ENCODE assay signal across 10 cellular contexts in the genomic region with DNA sequence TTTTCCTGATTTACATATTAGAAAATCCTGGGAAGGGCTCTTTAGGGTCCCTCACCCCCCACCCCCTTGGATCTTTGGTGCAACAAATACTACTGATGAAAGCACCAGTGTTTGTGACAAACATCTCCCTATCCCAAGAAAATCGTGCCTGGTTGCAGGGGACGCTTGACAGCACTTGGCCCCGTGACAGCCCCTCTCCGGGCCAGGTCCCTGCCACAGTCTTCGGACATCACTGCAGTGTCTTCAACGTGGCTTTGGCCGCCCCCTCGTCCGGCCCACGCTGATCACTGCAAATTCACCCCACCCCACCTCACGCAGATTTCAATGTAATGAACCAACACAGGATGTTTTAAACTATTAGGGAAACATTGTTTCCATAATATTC. TPM values are rescaled to one million over a fixed set of nuclear protein-coding genes. Genes with fewer than 3 reads are reported as not detected.
A peak's percentile ranks its signal among the peaks of the same experiment; 100 is the strongest.
DNase-seq lines count a peak whose midpoint lies in the region; ATAC-seq and TF ChIP-seq lines count a peak whose summit lies in the region.
"Had no signal": no experiment of that assay in that cellular context is flagged by ENCODE, and none has a peak within 500 bp of the region (broad histone marks: within the 10 kb centered on the region; RNA-seq: fewer than 3 reads in every experiment).

No MANE protein-coding gene starts in this region.

- TF ChIP-seq CTCF in DND-41 (IDR thresholded peaks at IDR 0.05; ENCODE audit: borderline replicate concordance, extremely low read depth, low read length, poor library complexity, severe bottlenecking) (no peak), fibroblast of the aortic adventitia (IDR thresholded peaks at IDR 0.05; ENCODE audit: insufficient read depth, low read length) (no peak), sigmoid colon (IDR thresholded peaks at IDR 0.05) (no peak)

- H2AFZ ChIP-seq in DND-41 (ENCODE audit: low read depth, low read length) = no peak overlapping the region

- intact Hi-C loops in sigmoid colon (cut with DNase I) = no loop called here

- no peaks in the 10 kb centered on the region for H3K9me3 ChIP-seq in DND-41 (ENCODE audit: insufficient read depth, low read length, severe bottlenecking)
- H3K9me3 ChIP-seq in sigmoid colon = no peaks in the 10 kb centered on the region

- H3K9me3 Mint-ChIP-seq in T-cell = no peaks in the 10 kb centered on the region

- H3K4me1 ChIP-seq in DND-41 (ENCODE audit: insufficient read depth, low read length) = peaks cover 28% of the 10 kb centered on the region
- H3K4me1 ChIP-seq in sigmoid colon = peaks cover 0 to 80% (median 76%) of the 10 kb centered on the region in 4 donors

- H3K4me3 ChIP-seq in DND-41 (ENCODE audit: low read depth in 1 of 2, low read length in 2 of 2) (no peak overlapping the region), fibroblast of the aortic adventitia (ENCODE audit: low read depth, low read length) (peak overlapping the region; percentile 38), sigmoid colon (no peak overlapping the region)

- no peak for TF ChIP-seq EP300 in sigmoid colon (IDR thresholded peaks at IDR 0.05)

- 66 to 76% methylated on average over 11 of the region's 11 CpGs for WGBS in sigmoid colon, 2 donors

- H3K4me1 Mint-ChIP-seq in T-cell = peaks cover 73 to 76% (median 74%) of the 10 kb centered on the region in 3 donors

- peak overlapping the region; percentile 27 for H3K4me2 ChIP-seq in DND-41 (ENCODE audit: insufficient read depth, low read length)

- no peaks in the 10 kb centered on the region for H3K27me3 Mint-ChIP-seq in T-cell

- H4K20me1 ChIP-seq in DND-41 (ENCODE audit: insufficient read depth, low read length) = peaks cover 82% of the 10 kb centered on the region

- DNase-seq in DND-41 (no peak), T-cell (no peak), fibroblast of the aortic adventitia (ENCODE audit: low read depth) (no peak), sigmoid colon (no peak)
- DNase-seq in activated CD8-positive, alpha-beta memory T cell treated with anti-CD3 and anti-CD28 coated beads, Interleukin-2, amount 50 U/mL, for 4 hours = no peak
- DNase-seq: activated CD4-positive, CD25-positive, alpha-beta regulatory T cell treated with anti-CD3 and anti-CD28 coated beads, Interleukin-2, amount 50 U/mL, for 72 hours; kidney glomerular epithelial cell had no signal

- H3K9ac ChIP-seq in DND-41 (ENCODE audit: low read depth, low read length) = no peak overlapping the region

- peak overlapping the region; percentile 89 to 90 for H3K27ac Mint-ChIP-seq in T-cell

- peaks cover 31% of the 10 kb centered on the region for H3K36me3 Mint-ChIP-seq in T-cell

- no peak for TF ChIP-seq POLR2A in sigmoid colon (IDR thresholded peaks at IDR 0.05)

- peaks cover 70% of the 10 kb centered on the region for H3K36me3 ChIP-seq in DND-41 (ENCODE audit: insufficient read depth, low read length)
- H3K36me3 ChIP-seq in sigmoid colon = no peaks in the 10 kb centered on the region

- H3K27me3 ChIP-seq in DND-41 (ENCODE audit: insufficient read depth, low read length, poor library complexity) = no peaks in the 10 kb centered on the region
- H3K27me3 ChIP-seq in sigmoid colon = no peaks in the 10 kb centered on the region

- no peak overlapping the region for H3K27ac ChIP-seq in DND-41 (ENCODE audit: low read length)
- H3K27ac ChIP-seq in sigmoid colon = peak overlapping the region; percentile 3 to 99 (median 26)

- peak overlapping the region in 1 of 3 donors; percentile 95 for H3K4me3 Mint-ChIP-seq in T-cell

- H3K79me2 ChIP-seq in DND-41 (ENCODE audit: insufficient read depth, low read length) = peaks cover 89% of the 10 kb centered on the region

- CTCF ChIA-PET in T-cell (lab: Charles Lee) = no interaction called here

- POLR2A ChIA-PET in T-cell (lab: Charles Lee) = no interaction called here

- ATAC-seq in DND-41 (ENCODE audit: insufficient read depth, low read depth) (no peak), T-cell (replicated peaks in 1 of 4) (no peak), HG02938 (IDR thresholded peaks at IDR 0.05; ENCODE audit: unreplicated experiment) (no peak), GM19395 (IDR thresholded peaks at IDR 0.05; ENCODE audit: unreplicated experiment) (no peak), HG03108 (IDR thresholded peaks at IDR 0.05; ENCODE audit: unreplicated experiment) (no peak)

RNA-seq across cellular contexts. Expression of a gene that starts 43.3 kb away (rescaled TPM):
- total RNA-seq in T-cell = 100 to 1,000 TPM; 578 to 855 (median 640) TPM
- 417 and 474 TPM in 2 replicates for total RNA-seq in fibroblast of the aortic adventitia (ENCODE audit: low replicate concordance)
- 100 to 1,000 TPM; 449 to 808 (median 513) TPM for total RNA-seq in sigmoid colon
- 100 to 1,000 TPM; 535 to 680 (median 633) TPM for polyA plus RNA-seq in sigmoid colon

RNA-seq across cellular contexts. Expression of a gene that starts 45.1 kb away (rescaled TPM):
- total RNA-seq in T-cell (1 to 10 TPM; 1.1 to 1.7 (median 1.5) TPM), fibroblast of the aortic adventitia (ENCODE audit: low replicate concordance) (0.25 and 0.81 TPM in 2 replicates), sigmoid colon (under 1 TPM in 2 of 4 donors, not detected in 2; 0.33 to 0.36 TPM)
- under 1 TPM in 1 of 3 donors, not detected in 2; 0.69 TPM for polyA plus RNA-seq in sigmoid colon
